Comparison of ENCODE assay signal across 31 cellular contexts in the genomic region with DNA sequence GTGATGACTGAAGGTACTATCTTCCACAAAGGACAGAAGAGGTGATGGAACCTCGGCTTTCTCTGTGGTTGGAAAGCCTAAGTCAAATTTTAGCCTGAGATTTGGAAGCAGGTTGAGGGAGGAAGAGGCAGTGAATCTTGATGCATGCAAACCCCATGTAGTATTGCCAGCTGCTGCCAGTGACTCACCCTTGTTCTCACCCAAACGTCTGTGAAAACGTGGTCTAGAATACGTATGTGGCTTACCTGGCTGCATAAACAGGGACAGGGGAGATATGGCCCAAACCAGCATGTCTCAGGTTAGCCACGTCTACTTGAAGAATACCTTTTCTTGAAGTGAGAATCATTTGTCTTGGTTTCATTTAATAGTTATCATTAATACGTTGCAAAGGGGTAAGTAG.
"Had no signal": no experiment of that assay in that cellular context is flagged by ENCODE, and none has a peak within 500 bp of the region (broad histone marks: within the 10 kb centered on the region; RNA-seq: fewer than 3 reads in every experiment).

No MANE protein-coding gene starts in this region.

- H3K36me3 ChIP-seq: cardiac muscle cell, colonic mucosa, esophagus squamous epithelium, heart left ventricle, WERI-Rb-1 had no signal

- H3K9me3 ChIP-seq: body of pancreas, colonic mucosa, esophagus squamous epithelium had no signal

- H3K27me3 Mint-ChIP-seq: activated B cell treated with CpG ODN at 0.5 μM for 24 hours had no signal

- FAIRE-seq: frontal cortex had no signal

- DNase-seq: activated B cell treated with CpG ODN at 0.5 μM for 24 hours; activated CD4-positive, alpha-beta T cell treated with anti-CD3 and anti-CD28 coated beads for 48 hours; activated CD4-positive, alpha-beta T cell treated with anti-CD3 and anti-CD28 coated beads, Interleukin-2, amount 50 U/mL, for 1 hour; activated CD4-positive, alpha-beta T cell treated with anti-CD3 and anti-CD28 coated beads, Interleukin-2, amount 50 U/mL, for 48 hours; activated CD8-positive, alpha-beta memory T cell treated with anti-CD3 and anti-CD28 coated beads for 24 hours; activated CD8-positive, alpha-beta T cell treated with anti-CD3 and anti-CD28 coated beads for 36 hours; activated effector memory CD4-positive, alpha-beta T cell treated with Interleukin-2 at 50 U/mL for 16 hours; activated gamma-delta T cell treated with Interleukin-2 at 50 U/mL for 16 hours; activated naive CD4-positive, alpha-beta T cell treated with anti-CD3 and anti-CD28 coated beads, Interleukin-2, amount 50 U/mL, for 16 hours; activated naive CD4-positive, alpha-beta T cell treated with Interleukin-2 at 50 U/mL for 16 hours; activated T-cell treated with anti-CD3 and anti-CD28 coated beads, Interleukin-2, amount 50 U/mL, for 4 hours; amygdala; aorta; body of pancreas; central memory CD4-positive, alpha-beta T cell; cerebellar nuclear complex; colonic mucosa; effector memory CD4-positive, alpha-beta T cell; endodermal cell; esophagus squamous epithelium; glutamatergic neuron; heart left ventricle; T-helper 1 cell; T-helper 17 cell; T1000; WERI-Rb-1 had no signal

- H3K27me3 ChIP-seq: body of pancreas, colonic mucosa, esophagus squamous epithelium had no signal

- H3K36me3 Mint-ChIP-seq: activated naive CD8-positive, alpha-beta T cell had no signal

- H3K27ac Mint-ChIP-seq: activated B cell treated with CpG ODN at 0.5 μM for 24 hours; activated CD8-positive, alpha-beta T cell treated with anti-CD3 and anti-CD28 coated beads for 36 hours; activated naive CD8-positive, alpha-beta T cell; activated T-helper 17 cell treated with anti-CD3 and anti-CD28 coated beads, Interleukin-2, amount 50 U/mL, for 72 hours; endodermal cell; T-helper 17 cell; T-helper 2 cell treated with Interferon-gamma antibody and Interleukin-4, amounts not matched to agents 5 μg/mL and 100 μg/mL, for 36 hours had no signal

- H3K27ac ChIP-seq: body of pancreas, cardiac muscle cell, colonic mucosa, heart left ventricle, WERI-Rb-1 had no signal

- H3K4me3 Mint-ChIP-seq: activated B cell treated with CpG ODN at 0.5 μM for 24 hours; activated CD8-positive, alpha-beta T cell treated with anti-CD3 and anti-CD28 coated beads for 36 hours; activated naive CD8-positive, alpha-beta T cell; activated T-cell treated with anti-CD3 and anti-CD28 coated beads, Interleukin-2, amount 50 U/mL, for 4 hours; activated T-helper 17 cell treated with anti-CD3 and anti-CD28 coated beads, Interleukin-2, amount 50 U/mL, for 72 hours; endodermal cell; T-helper 17 cell; T-helper 2 cell treated with Interferon-gamma antibody and Interleukin-4, amounts not matched to agents 5 μg/mL and 100 μg/mL, for 36 hours had no signal

- H3K9me3 Mint-ChIP-seq: activated CD8-positive, alpha-beta T cell treated with anti-CD3 and anti-CD28 coated beads for 36 hours; activated T-cell treated with anti-CD3 and anti-CD28 coated beads, Interleukin-2, amount 50 U/mL, for 4 hours; activated T-helper 17 cell treated with anti-CD3 and anti-CD28 coated beads, Interleukin-2, amount 50 U/mL, for 72 hours; T-helper 2 cell treated with Interferon-gamma antibody and Interleukin-4, amounts not matched to agents 5 μg/mL and 100 μg/mL, for 36 hours had no signal

- H3K4me1 Mint-ChIP-seq: activated B cell treated with CpG ODN at 0.5 μM for 24 hours; activated T-helper 17 cell treated with anti-CD3 and anti-CD28 coated beads, Interleukin-2, amount 50 U/mL, for 72 hours; T-helper 17 cell had no signal

- H3K4me3 ChIP-seq: body of pancreas, cardiac muscle cell, colonic mucosa, esophagus squamous epithelium, heart left ventricle had no signal

- H3K4me1 ChIP-seq: body of pancreas, colonic mucosa, heart left ventricle had no signal
